8 cellular contexts compared by ENCODE assay signal in the genomic region with DNA sequence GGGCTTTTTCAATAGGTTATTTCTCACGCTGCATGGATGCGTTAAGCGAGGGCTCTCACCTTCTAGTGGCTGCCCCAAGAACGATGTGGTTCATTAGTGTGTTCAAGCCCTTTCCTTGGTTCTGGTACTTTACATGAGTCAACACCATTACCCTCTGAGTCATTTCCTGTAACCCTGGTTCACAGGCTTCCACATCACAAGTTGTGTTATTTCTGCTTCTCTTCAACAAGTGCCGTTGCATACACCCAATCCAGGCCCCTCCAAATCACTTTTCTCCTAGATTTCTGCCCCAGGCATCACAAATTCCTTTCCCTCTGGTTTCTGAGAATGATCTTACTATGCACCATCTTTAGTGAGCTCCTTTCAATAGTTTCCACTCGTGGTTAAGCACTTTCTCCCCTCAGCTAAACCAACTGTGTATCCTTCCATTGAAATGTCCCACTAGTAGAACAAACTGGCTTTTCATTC.
A peak's percentile ranks its signal among the peaks of the same experiment; 100 is the strongest.
DNase-seq lines count a peak whose midpoint lies in the region; ATAC-seq lines count a peak whose summit lies in the region.

No MANE protein-coding gene starts in this region.

- no peak overlapping the region for H3K27ac Mint-ChIP-seq in activated CD4-positive, alpha-beta T cell treated with anti-CD3 and anti-CD28 coated beads, Interleukin-2, amount 10 ng/mL, durations not matched to agents 7 days and 5 days

- H3K4me3 Mint-ChIP-seq in activated CD4-positive, alpha-beta T cell treated with anti-CD3 and anti-CD28 coated beads, Interleukin-2, amount 10 ng/mL, durations not matched to agents 7 days and 5 days: no peak overlapping the region

- no peaks in the 10 kb centered on the region for H3K9me3 Mint-ChIP-seq in activated CD4-positive, alpha-beta T cell treated with anti-CD3 and anti-CD28 coated beads, Interleukin-2, amount 10 ng/mL, durations not matched to agents 7 days and 5 days

- peaks cover 17% of the 10 kb centered on the region for H3K4me1 Mint-ChIP-seq in activated CD4-positive, alpha-beta T cell treated with anti-CD3 and anti-CD28 coated beads, Interleukin-2, amount 10 ng/mL, durations not matched to agents 7 days and 5 days

- H3K27ac ChIP-seq in substantia nigra (ENCODE audit: low read depth, low read length, poor library complexity, severe bottlenecking): no peak overlapping the region

- H3K27me3 Mint-ChIP-seq in activated CD4-positive, alpha-beta T cell treated with anti-CD3 and anti-CD28 coated beads, Interleukin-2, amount 10 ng/mL, durations not matched to agents 7 days and 5 days: peaks cover 4% of the 10 kb centered on the region

- DNase-seq in EL (peak; percentile 98), HK-2 (ENCODE audit: unreplicated experiment) (peak; percentile 58), glomerular visceral epithelial cell (ENCODE audit: extremely low spot score) (peak; percentile 78), substantia nigra (lab: John Stamatoyannopoulos, UW) (no peak)
- DNase-seq in activated CD4-positive, alpha-beta T cell treated with anti-CD3 and anti-CD28 coated beads, Interleukin-2, amount 10 ng/mL, durations not matched to agents 7 days and 5 days: peak; percentile 23
- peak; percentile 36 for DNase-seq in stimulated activated naive CD8-positive, alpha-beta T cell treated with anti-CD3 and anti-CD28 coated beads, Interleukin-15, Interleukin-2, amounts not matched to agents 100 U/mL and 50 U/mL, for 24 hours
- no peak for DNase-seq in central memory CD4-positive, alpha-beta T cell

- H3K36me3 Mint-ChIP-seq in activated CD4-positive, alpha-beta T cell treated with anti-CD3 and anti-CD28 coated beads, Interleukin-2, amount 10 ng/mL, durations not matched to agents 7 days and 5 days (ENCODE audit: low read depth): no peaks in the 10 kb centered on the region

- peak; percentile 95 for ATAC-seq in GM21381 (IDR thresholded peaks at IDR 0.05; ENCODE audit: unreplicated experiment)
- peak; percentile 97 for ATAC-seq in stimulated activated naive CD8-positive, alpha-beta T cell treated with anti-CD3 and anti-CD28 coated beads, Interleukin-15, Interleukin-2, amounts not matched to agents 100 U/mL and 50 U/mL, for 24 hours

- POLR2A ChIA-PET in activated CD4-positive, alpha-beta T cell treated with anti-CD3 and anti-CD28 coated beads, Interleukin-2, amount 10 ng/mL, durations not matched to agents 7 days and 5 days (lab: Charles Lee): no interaction called here

- CTCF ChIA-PET in activated CD4-positive, alpha-beta T cell treated with anti-CD3 and anti-CD28 coated beads, Interleukin-2, amount 10 ng/mL, durations not matched to agents 7 days and 5 days (lab: Charles Lee): interaction anchor here (0.9 kb wide), 1 partner anchor 11 kb away, joined by 3 read pairs; no protein-coding TSS in a partner anchor

Comparison
In these comparisons a context has a peak if more than half of its experiments do, and no peak if none do; other contexts are left out.
1. DNase-seq: peak in EL (single experiment), HK-2 (single experiment), activated CD4-positive, alpha-beta T cell treated with anti-CD3 and anti-CD28 coated beads, Interleukin-2, amount 10 ng/mL, durations not matched to agents 7 days and 5 days (single experiment), glomerular visceral epithelial cell (single experiment) and stimulated activated naive CD8-positive, alpha-beta T cell treated with anti-CD3 and anti-CD28 coated beads, Interleukin-15, Interleukin-2, amounts not matched to agents 100 U/mL and 50 U/mL, for 24 hours (single experiment); none in substantia nigra (0 of 49) and central memory CD4-positive, alpha-beta T cell (single experiment).